In the genomic region with DNA sequence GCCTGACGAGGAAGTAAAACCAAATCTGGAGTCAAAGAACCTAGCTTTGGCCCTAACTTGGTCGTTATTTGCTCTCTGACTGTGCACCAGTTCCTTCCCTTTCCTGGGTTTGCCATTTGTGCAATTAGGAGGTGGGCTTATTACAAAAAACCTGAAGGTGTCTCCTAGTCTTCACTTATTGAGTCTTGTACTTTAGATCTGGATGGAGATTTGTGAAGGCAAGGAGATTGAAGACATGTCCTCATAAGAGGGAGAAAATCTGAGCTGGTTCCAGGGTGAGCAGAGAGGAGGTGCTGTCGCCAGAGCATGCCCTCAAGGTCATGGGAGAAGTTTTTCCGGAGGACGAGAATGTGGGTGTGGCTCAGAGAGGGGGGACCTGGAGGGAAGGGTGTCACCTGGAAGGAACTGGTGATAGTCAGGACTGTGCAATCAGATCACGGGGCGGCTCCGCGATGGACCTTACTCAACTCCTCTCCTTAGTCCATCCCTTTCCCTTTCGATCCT, we compare ENCODE assay signal across 8 cellular contexts. TPM values are rescaled to one million over a fixed set of nuclear protein-coding genes. Genes with fewer than 3 reads are reported as not detected.
A peak's percentile ranks its signal among the peaks of the same experiment; 100 is the strongest.
DNase-seq lines count a peak whose midpoint lies in the region; ATAC-seq, FAIRE-seq and TF ChIP-seq lines count a peak whose summit lies in the region.

No MANE protein-coding gene starts in this region.

- H3K4me1 ChIP-seq in BLaER1 treated with 17β-estradiol and CSF1 and Interleukin-3, amounts not matched to agents 10 nM and 100 nM, result peaks cover 19 to 39% (median 32%) of the 10 kb centered on the region in 10 experiments
- H3K4me1 ChIP-seq in HUES6 (ENCODE audit: control insufficient read depth, insufficient read depth, low read length), result peaks cover 32% of the 10 kb centered on the region

- no peak for DNase-seq in bronchial epithelial cell (ENCODE audit: low read depth)
- no peak for DNase-seq in naive thymus-derived CD8-positive, alpha-beta T cell
- DNase-seq in NCI-H2107 (lab: John Stamatoyannopoulos, UW), result no peak
- DNase-seq in H54 (ENCODE audit: insufficient read length, low spot score), result no peak
- DNase-seq in DMS114 treated with DMSO at 0.1 percent for 48 hours (lab: John Stamatoyannopoulos, UW; ENCODE audit: unreplicated experiment), result no peak

- H3K36me3 Mint-ChIP-seq in naive thymus-derived CD8-positive, alpha-beta T cell, result no peaks in the 10 kb centered on the region

- no peak for ATAC-seq in naive thymus-derived CD8-positive, alpha-beta T cell
- no peak for ATAC-seq in GM21737 (IDR thresholded peaks at IDR 0.05; ENCODE audit: unreplicated experiment)

- peak; percentile 34 for TF ChIP-seq CTCF in bronchial epithelial cell (IDR thresholded peaks at IDR 0.05; ENCODE audit: insufficient read depth, low read length, severe bottlenecking)

- no peaks in the 10 kb centered on the region for H3K27me3 Mint-ChIP-seq in naive thymus-derived CD8-positive, alpha-beta T cell

- peak overlapping the region; percentile 33 to 76 (median 53); a peak in 19 of 22 replicates for H3K9ac ChIP-seq in BLaER1 treated with 17β-estradiol and CSF1 and Interleukin-3, amounts not matched to agents 10 nM and 100 nM
- H3K9ac ChIP-seq in HUES6 (ENCODE audit: low read length), result no peak overlapping the region

- H3K27ac ChIP-seq in BLaER1 treated with 17β-estradiol and CSF1 and Interleukin-3, amounts not matched to agents 10 nM and 100 nM, result peak overlapping the region in 9 of 11 experiments; percentile 21 to 85 (median 60); a peak in 15 of 22 replicates
- no peak overlapping the region for H3K27ac ChIP-seq in HUES6 (ENCODE audit: low read depth, low read length)

- peaks cover 0 to 6% (median 0%) of the 10 kb centered on the region in 11 experiments; a peak in 2 of 22 replicates for H4K20me1 ChIP-seq in BLaER1 treated with 17β-estradiol and CSF1 and Interleukin-3, amounts not matched to agents 10 nM and 100 nM

- peaks cover 44 to 71% (median 63%) of the 10 kb centered on the region in 4 donors for H3K4me1 Mint-ChIP-seq in naive thymus-derived CD8-positive, alpha-beta T cell

- FAIRE-seq in bronchial epithelial cell (lab: Jason Lieb, UNC) (no peak), H54 (lab: Jason Lieb, UNC) (no peak)

- peak overlapping the region; percentile 84 to 95 (median 90) for H3K4me3 Mint-ChIP-seq in naive thymus-derived CD8-positive, alpha-beta T cell

- no peak for TF ChIP-seq POLR2A in H54 (IDR thresholded peaks at IDR 0.05; ENCODE audit: low read depth, low read length)

- peak overlapping the region; percentile 45 to 92 (median 81) for H3K4me3 ChIP-seq in BLaER1 treated with 17β-estradiol and CSF1 and Interleukin-3, amounts not matched to agents 10 nM and 100 nM
- H3K4me3 ChIP-seq in HUES6 (ENCODE audit: low read depth, low read length) (peak overlapping the region; percentile 91), bronchial epithelial cell (ENCODE audit: low read depth, low read length) (peak overlapping the region; percentile 12)

- peak overlapping the region; percentile 73 to 89 (median 81) for H3K4me2 ChIP-seq in BLaER1 treated with 17β-estradiol and CSF1 and Interleukin-3, amounts not matched to agents 10 nM and 100 nM

- H3K27me3 ChIP-seq in BLaER1 treated with 17β-estradiol and CSF1 and Interleukin-3, amounts not matched to agents 10 nM and 100 nM, result peaks cover 0 to 8% (median 0%) of the 10 kb centered on the region in 11 experiments; a peak in 2 of 22 replicates
- H3K27me3 ChIP-seq in HUES6 (ENCODE audit: control insufficient read depth, insufficient read depth, low read length) (peaks cover 25% of the 10 kb centered on the region), bronchial epithelial cell (ENCODE audit: control insufficient read depth, insufficient read depth, low read length) (peaks cover 2% of the 10 kb centered on the region)

- POLR2A ChIA-PET in naive thymus-derived CD8-positive, alpha-beta T cell (lab: Charles Lee), result interaction anchor here (0.6 to 1.0 kb wide), 2 partner anchors 31 to 1155 kb away, joined by 3 to 4 read pairs; no protein-coding TSS in a partner anchor

- no peaks in the 10 kb centered on the region for H3K36me3 ChIP-seq in BLaER1 treated with 17β-estradiol and CSF1 and Interleukin-3, amounts not matched to agents 10 nM and 100 nM
- no peaks in the 10 kb centered on the region; the same call in 1 of the 2 replicates for H3K36me3 ChIP-seq in HUES6 (ENCODE audit: control insufficient read depth, insufficient read depth, low read length)
- H3K36me3 ChIP-seq in bronchial epithelial cell (ENCODE audit: control insufficient read depth, insufficient read depth, low read length), result no peaks in the 10 kb centered on the region

- no peaks in the 10 kb centered on the region for H3K9me3 ChIP-seq in BLaER1 treated with 17β-estradiol and CSF1 and Interleukin-3, amounts not matched to agents 10 nM and 100 nM (replicated peaks in 1 of 11)
- no peaks in the 10 kb centered on the region for H3K9me3 ChIP-seq in HUES6 (ENCODE audit: control insufficient read depth, insufficient read depth, low read depth, low read length)

- peak overlapping the region; percentile 57 to 86 (median 78) for H3K27ac Mint-ChIP-seq in naive thymus-derived CD8-positive, alpha-beta T cell

- H3K9me3 Mint-ChIP-seq in naive thymus-derived CD8-positive, alpha-beta T cell, result no peaks in the 10 kb centered on the region

RNA-seq across cellular contexts. Expression of gene ACSS2, which starts 0.7 kb away (rescaled TPM):
- 29.7 and 45.1 TPM in 2 replicates for total RNA-seq in bronchial epithelial cell
- total RNA-seq in naive thymus-derived CD8-positive, alpha-beta T cell, result 10 to 100 TPM; 27.2 to 27.9 TPM
- polyA plus RNA-seq in naive thymus-derived CD8-positive, alpha-beta T cell, result 10 to 100 TPM in 2 of 3 donors, 1 to 10 TPM in 1; 9.1 to 10.9 (median 10.4) TPM

RNA-seq across cellular contexts. Expression of gene GGT7, which starts 3.1 kb away (rescaled TPM):
- 1.6 and 2.0 TPM in 2 replicates for total RNA-seq in bronchial epithelial cell
- total RNA-seq in naive thymus-derived CD8-positive, alpha-beta T cell, result 10 to 100 TPM; 42.1 to 43.3 TPM
- 1 to 10 TPM; 3.9 to 9.4 (median 8.0) TPM for polyA plus RNA-seq in naive thymus-derived CD8-positive, alpha-beta T cell

RNA-seq across cellular contexts. Expression of gene NCOA6, which starts 50.3 kb away (rescaled TPM):
- 5.5 and 6.8 TPM in 2 replicates for total RNA-seq in bronchial epithelial cell
- total RNA-seq in naive thymus-derived CD8-positive, alpha-beta T cell, result 10 to 100 TPM; 24.3 to 29.2 TPM
- polyA plus RNA-seq in naive thymus-derived CD8-positive, alpha-beta T cell, result 1 to 10 TPM; 2.8 to 8.2 (median 5.0) TPM

Comparison
In these comparisons a context has a peak if more than half of its experiments do, and no peak if none do; other contexts are left out.
1. H3K4me3 ChIP-seq: peak in every context shown above with its lines; median percentile 91 in HUES6; 81 in BLaER1 treated with 17β-estradiol and CSF1 and Interleukin-3, amounts not matched to agents 10 nM and 100 nM; 12 in bronchial epithelial cell.
2. RNA of gene GGT7, which starts 3.1 kb away (total RNA-seq): 42.1 to 43.3 TPM in naive thymus-derived CD8-positive, alpha-beta T cell; 1.6 to 2.0 TPM in bronchial epithelial cell; every median in the first group is over 10 times any median in the second.